1 cellular context compared by ENCODE assay signal in the genomic region with DNA sequence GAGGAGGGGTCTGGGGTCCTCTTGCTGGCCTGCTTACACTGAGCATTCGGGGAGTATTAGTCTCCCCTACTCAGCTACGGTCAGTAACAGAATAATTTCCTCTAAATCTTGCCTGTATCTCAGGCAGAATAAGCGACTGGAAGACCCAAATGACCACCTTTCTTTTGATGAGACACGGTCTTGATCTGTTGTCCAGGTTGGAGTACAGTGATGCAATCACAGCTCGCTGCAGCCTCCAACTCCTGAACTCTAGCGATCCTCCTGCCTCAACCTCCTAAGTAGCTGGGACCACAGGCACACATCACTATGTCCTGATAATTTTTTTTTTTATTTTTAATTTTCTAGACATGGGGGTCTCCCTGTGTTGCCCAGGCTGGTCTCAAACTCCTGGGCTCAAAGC.
TF ChIP-seq lines count a peak whose summit lies in the region.

No MANE protein-coding gene starts in this region.

TF ChIP-seq in HepG2, 621 proteins besides CTCF, POLR2A, EP300 and RAD21:
- TF ChIP-seq ZXDC (CRISPR knock-in tag; IDR thresholded peaks at IDR 0.05) = no peak
- 0 out of 2 replicates have a peak, but pooled peaks have one; percentile 32 for TF ChIP-seq ZNF121 (CRISPR knock-in tag; IDR thresholded peaks at IDR 0.05)
- TF ChIP-seq, protein P1, sequence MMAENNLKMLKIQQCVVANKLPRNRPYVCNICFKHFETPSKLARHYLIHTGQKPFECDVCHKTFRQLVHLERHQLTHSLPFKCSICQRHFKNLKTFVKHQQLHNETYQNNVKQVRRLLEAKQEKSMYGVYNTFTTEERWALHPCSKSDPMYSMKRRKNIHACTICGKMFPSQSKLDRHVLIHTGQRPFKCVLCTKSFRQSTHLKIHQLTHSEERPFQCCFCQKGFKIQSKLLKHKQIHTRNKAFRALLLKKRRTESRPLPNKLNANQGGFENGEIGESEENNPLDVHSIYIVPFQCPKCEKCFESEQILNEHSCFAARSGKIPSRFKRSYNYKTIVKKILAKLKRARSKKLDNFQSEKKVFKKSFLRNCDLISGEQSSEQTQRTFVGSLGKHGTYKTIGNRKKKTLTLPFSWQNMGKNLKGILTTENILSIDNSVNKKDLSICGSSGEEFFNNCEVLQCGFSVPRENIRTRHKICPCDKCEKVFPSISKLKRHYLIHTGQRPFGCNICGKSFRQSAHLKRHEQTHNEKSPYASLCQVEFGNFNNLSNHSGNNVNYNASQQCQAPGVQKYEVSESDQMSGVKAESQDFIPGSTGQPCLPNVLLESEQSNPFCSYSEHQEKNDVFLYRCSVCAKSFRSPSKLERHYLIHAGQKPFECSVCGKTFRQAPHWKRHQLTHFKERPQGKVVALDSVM (CRISPR knock-in tag; IDR thresholded peaks at IDR 0.05) = 0 out of 2 replicates have a peak, but pooled peaks have one; percentile 31
